7 cellular contexts compared by ENCODE assay signal in the genomic region with DNA sequence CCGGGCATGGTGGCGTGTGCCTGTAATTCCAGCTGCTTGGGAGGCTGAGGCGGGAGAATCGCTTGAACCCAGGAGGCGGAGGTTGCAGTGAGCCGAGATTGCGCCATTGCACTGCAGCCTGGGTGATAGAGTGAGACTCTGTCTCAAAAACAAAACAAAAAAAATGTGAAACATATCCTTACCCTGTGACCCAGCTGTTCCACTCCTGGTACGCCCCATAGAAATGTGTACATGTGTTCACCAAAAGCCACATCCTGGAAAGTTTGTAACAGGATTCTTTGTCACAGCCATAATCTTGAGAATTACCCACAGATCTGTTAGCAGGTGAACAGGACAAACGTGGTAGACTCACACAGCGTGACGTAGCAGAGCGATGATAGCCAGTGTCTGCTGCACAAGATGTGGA.
DNase-seq lines count a peak whose midpoint lies in the region; ATAC-seq and FAIRE-seq lines count a peak whose summit lies in the region.
"Not testable (repeated sequence)": the region's sequence is repeated elsewhere in the genome, so short reads cannot be mapped to it uniquely, and the experiment has no call there.

No MANE protein-coding gene starts in this region.

- peak; percentile 85 to 94 for ATAC-seq in activated naive CD4-positive, alpha-beta T cell treated with anti-CD3 and anti-CD28 coated beads, Interleukin-2, amount 50 U/mL, for 72 hours

- peaks cover 11% of the 10 kb centered on the region for H3K4me1 Mint-ChIP-seq in activated CD4-positive, alpha-beta T cell treated with anti-CD3 and anti-CD28 coated beads, Interleukin-2, amount 10 ng/mL, durations not matched to agents 7 days and 5 days
- peaks cover 0 to 21% of the 10 kb centered on the region in 2 donors for H3K4me1 Mint-ChIP-seq in immature natural killer cell

- not testable (repeated sequence) for H3K36me3 Mint-ChIP-seq in activated CD4-positive, alpha-beta T cell treated with anti-CD3 and anti-CD28 coated beads, Interleukin-2, amount 10 ng/mL, durations not matched to agents 7 days and 5 days (ENCODE audit: low read depth); activated naive CD4-positive, alpha-beta T cell treated with anti-CD3 and anti-CD28 coated beads, Interleukin-2, amount 50 U/mL, for 72 hours; immature natural killer cell

- FAIRE-seq in HTR-8/SVneo (lab: Jason Lieb, UNC), result peak; percentile 9

- not testable (repeated sequence) for H3K9me3 Mint-ChIP-seq in activated CD4-positive, alpha-beta T cell treated with anti-CD3 and anti-CD28 coated beads, Interleukin-2, amount 10 ng/mL, durations not matched to agents 7 days and 5 days; immature natural killer cell
- peaks cover 0 to 21% of the 10 kb centered on the region in 2 donors for H3K9me3 Mint-ChIP-seq in activated naive CD4-positive, alpha-beta T cell treated with anti-CD3 and anti-CD28 coated beads, Interleukin-2, amount 50 U/mL, for 72 hours

- H3K27ac Mint-ChIP-seq in activated CD4-positive, alpha-beta T cell treated with anti-CD3 and anti-CD28 coated beads, Interleukin-2, amount 10 ng/mL, durations not matched to agents 7 days and 5 days, result peak overlapping the region; percentile 61
- peak overlapping the region in 1 of 2 donors; percentile 46 for H3K27ac Mint-ChIP-seq in activated naive CD4-positive, alpha-beta T cell treated with anti-CD3 and anti-CD28 coated beads, Interleukin-2, amount 50 U/mL, for 72 hours
- H3K27ac Mint-ChIP-seq in immature natural killer cell, result peak overlapping the region in 4 of 6 donors; percentile 67 to 90 (median 74)

- not testable (repeated sequence) for H3K4me3 Mint-ChIP-seq in activated CD4-positive, alpha-beta T cell treated with anti-CD3 and anti-CD28 coated beads, Interleukin-2, amount 10 ng/mL, durations not matched to agents 7 days and 5 days; immature natural killer cell

- DNase-seq in HTR-8/SVneo (ENCODE audit: insufficient read length, low spot score), result not testable (repeated sequence)
- peak; percentile 10 for DNase-seq in NK-92 treated with Interleukin-12 subunit alpha and Interleukin-12 subunit beta, amount 100 ng/mL, for 24 hours (lab: John Stamatoyannopoulos, UW)
- peak; percentile 35 for DNase-seq in activated CD4-positive, alpha-beta T cell treated with anti-CD3 and anti-CD28 coated beads, Interleukin-2, amount 10 ng/mL, durations not matched to agents 7 days and 5 days
- DNase-seq in activated T-cell treated with anti-CD3 and anti-CD28 coated beads for 48 hours (ENCODE audit: low read depth) (peak; percentile 17), immature natural killer cell (peak; percentile 52 to 59 (median 54))
- peak in 1 of 2 donors; percentile 11 for DNase-seq in activated naive CD4-positive, alpha-beta T cell treated with anti-CD3 and anti-CD28 coated beads, Interleukin-2, amount 50 U/mL, for 72 hours (ENCODE audit: low spot score in 2 of 2)
- DNase-seq in stimulated activated CD4-positive, alpha-beta T cell treated with anti-CD3 and anti-CD28 coated beads, Interleukin-1b, Interleukin-23, amount 100 ng/mL, for 48 hours, result peak; percentile 55

- CTCF ChIA-PET in activated CD4-positive, alpha-beta T cell treated with anti-CD3 and anti-CD28 coated beads, Interleukin-2, amount 10 ng/mL, durations not matched to agents 7 days and 5 days (lab: Charles Lee), result interaction anchor here (1.0 kb wide), 1 partner anchor 9 kb away, joined by 3 read pairs; no protein-coding TSS in a partner anchor

- H3K27me3 Mint-ChIP-seq in activated CD4-positive, alpha-beta T cell treated with anti-CD3 and anti-CD28 coated beads, Interleukin-2, amount 10 ng/mL, durations not matched to agents 7 days and 5 days, result not testable (repeated sequence)
- H3K27me3 Mint-ChIP-seq in immature natural killer cell (ENCODE audit: low read depth in 3 of 3), result peaks cover 0 to 12% (median 7%) of the 10 kb centered on the region in 3 donors

- POLR2A ChIA-PET in activated CD4-positive, alpha-beta T cell treated with anti-CD3 and anti-CD28 coated beads, Interleukin-2, amount 10 ng/mL, durations not matched to agents 7 days and 5 days (lab: Charles Lee), result not testable (repeated sequence)
